ENCODE assay signal across 8 cellular contexts in genomic region chr2:108662207-108662612, GRCh38. TPM values are rescaled to one million over a fixed set of nuclear protein-coding genes. Genes with fewer than 3 reads are reported as not detected.
DNase-seq lines count a peak whose midpoint lies in the region; ATAC-seq, FAIRE-seq and TF ChIP-seq lines count a peak whose summit lies in the region.
"Not testable (repeated sequence)": the region's sequence is repeated elsewhere in the genome, so short reads cannot be mapped to it uniquely, and the experiment has no call there.

No MANE protein-coding gene starts in this region.

- H3K27ac ChIP-seq in A549, result peak overlapping the region in 1 of 2 experiments; percentile 59; a peak in 3 of 6 replicates
- not testable (repeated sequence) for H3K27ac ChIP-seq in HEK293 (ENCODE audit: extremely low read depth, low read depth, low read length); mammary epithelial cell (ENCODE audit: insufficient read depth, low read depth, low read length)
- H3K27ac ChIP-seq in SJCRH30, result peak overlapping the region; percentile 27
- H3K27ac ChIP-seq in osteoblast (ENCODE audit: low read depth, low read length), result peak overlapping the region; percentile 77

- H3K27me3 ChIP-seq in SJCRH30; mammary epithelial cell (ENCODE audit: insufficient read depth, low read length); osteoblast (ENCODE audit: insufficient read depth, low read length): not testable (repeated sequence)

- not testable (repeated sequence) for H3K9me3 ChIP-seq in A549; HEK293 (ENCODE audit: control insufficient read depth, insufficient read depth, low read depth, low read length); SJCRH30 (replicated peaks); mammary epithelial cell (replicated peaks; ENCODE audit: insufficient read depth, low read length); osteoblast (ENCODE audit: low read depth, low read length)

- not testable (repeated sequence) for TF ChIP-seq CTCF in A549 (IDR thresholded peaks at IDR 0.05); HEK293 (tag by site-specific recombination; IDR thresholded peaks at IDR 0.05); mammary epithelial cell (conservative IDR thresholded peaks at IDR 0.05 in 1 of 2, IDR thresholded peaks at IDR 0.05 in 1 of 2; ENCODE audit: extremely low read depth in 1 of 2, insufficient read depth in 1 of 2, low read depth in 1 of 2, low read length in 2 of 2); osteoblast (IDR thresholded peaks at IDR 0.05; ENCODE audit: extremely low read depth, low read depth, low read length)

- ATAC-seq in A549 (peak; percentile 88 to 90), GM18873 (IDR thresholded peaks at IDR 0.05; ENCODE audit: low FRiP score, unreplicated experiment) (peak; percentile 95), HG03442 (IDR thresholded peaks at IDR 0.05; ENCODE audit: unreplicated experiment) (peak; percentile 95), left ventricle myocardium superior (peak; percentile 87)

- 32% methylated on average over 5 of the region's 5 CpGs for WGBS in A549 (ENCODE audit: missing lambda C conversion rate)
- 74% methylated on average over 4 of the region's 5 CpGs for WGBS in mammary epithelial cell (ENCODE audit: low coverage, missing lambda C conversion rate)

- not testable (repeated sequence) for H3K79me2 ChIP-seq in mammary epithelial cell (ENCODE audit: insufficient read depth, low read length)
- peaks cover 21% of the 10 kb centered on the region for H3K79me2 ChIP-seq in osteoblast (ENCODE audit: insufficient read depth, low read length)

- not testable (repeated sequence) for FAIRE-seq in A549 (lab: Jason Lieb, UNC)

- intact Hi-C loops in mammary epithelial cell (cut with micrococcal nuclease); left ventricle myocardium superior (cut with micrococcal nuclease): not testable (repeated sequence)

- H3K9ac ChIP-seq in mammary epithelial cell (ENCODE audit: insufficient read depth, low read length), result not testable (repeated sequence)

- H3K4me2 ChIP-seq in A549, result peak overlapping the region; percentile 29
- H3K4me2 ChIP-seq in mammary epithelial cell (ENCODE audit: insufficient read depth, low read depth, low read length), result not testable (repeated sequence)
- H3K4me2 ChIP-seq in osteoblast (ENCODE audit: insufficient read depth, low read length), result peak overlapping the region; percentile 30

- not testable (repeated sequence) for H3K36me3 ChIP-seq in HEK293 (ENCODE audit: control insufficient read depth in 2 of 2, insufficient read depth in 1 of 2, low read length in 2 of 2); SJCRH30; mammary epithelial cell (ENCODE audit: insufficient read depth, low read length); osteoblast (ENCODE audit: insufficient read depth, low read length)

- TF ChIP-seq EP300 in A549 (IDR thresholded peaks at IDR 0.05), result not testable (repeated sequence)

- dilution Hi-C loops in mammary epithelial cell (cut with HindIII; ENCODE audit: low sequenced_read_pairs), result not testable (repeated sequence)

- H3K4me3 ChIP-seq in A549; HEK293 (ENCODE audit: low read depth, low read length); SJCRH30; mammary epithelial cell (replicated peaks in 1 of 3; ENCODE audit: insufficient read depth in 1 of 3, low read depth in 2 of 3, low read length in 3 of 3); osteoblast (ENCODE audit: insufficient read depth, low read length): not testable (repeated sequence)

- in situ Hi-C loops in mammary epithelial cell (cut with MboI; ENCODE audit: low sequenced_read_pairs in 2 of 2), result not testable (repeated sequence)

- not testable (repeated sequence) for TF ChIP-seq POLR2A in A549 (IDR thresholded peaks at IDR 0.05; ENCODE audit: low read length)

- not testable (repeated sequence) for DNase-seq in A549 (ENCODE audit: low read depth in 1 of 2, low spot score in 1 of 2); left ventricle myocardium superior; osteoblast (ENCODE audit: insufficient read length, low spot score, missing footprints)
- DNase-seq in SJCRH30 (peak; percentile 69 to 75), mammary epithelial cell (peak; percentile 53)

- POLR2A ChIA-PET in A549 (lab: Yijun Ruan, JAX); HEK293 (lab: Yijun Ruan, JAX): not testable (repeated sequence)

- CTCF ChIA-PET in A549 (lab: Yijun Ruan, JAX) (interaction anchor here (0.8 kb wide), 1 partner anchor 25 kb away, joined by 3 read pairs; no protein-coding TSS in a partner anchor), mammary epithelial cell (lab: Charles Lee; ENCODE audit: low non-redundant PET) (interaction anchor here (0.6 kb wide), 1 partner anchor 25 kb away, joined by 7 read pairs; no protein-coding TSS in a partner anchor)
- CTCF ChIA-PET in HEK293 (lab: Yijun Ruan, JAX), result not testable (repeated sequence)

- H3K4me1 ChIP-seq in A549, result peaks cover 14% of the 10 kb centered on the region
- H3K4me1 ChIP-seq in HEK293 (ENCODE audit: control insufficient read depth, insufficient read depth, low read length); SJCRH30; mammary epithelial cell (ENCODE audit: insufficient read depth, low read length): not testable (repeated sequence)
- peaks cover 13% of the 10 kb centered on the region for H3K4me1 ChIP-seq in osteoblast (ENCODE audit: insufficient read depth, low read length)

- not testable (repeated sequence) for H2AFZ ChIP-seq in mammary epithelial cell (ENCODE audit: low read depth, low read length); osteoblast (ENCODE audit: low read length)

- BruUV-seq in mammary epithelial cell (replicated peaks; lab: Mats Ljungman, UMichigan), result not testable (repeated sequence)

- not testable (repeated sequence) for H4K20me1 ChIP-seq in mammary epithelial cell (ENCODE audit: insufficient read depth, low read length); osteoblast (ENCODE audit: insufficient read depth, low read length)

- not testable (repeated sequence) for TF ChIP-seq RAD21 in A549 (conservative IDR thresholded peaks at IDR 0.05 in 1 of 2, IDR thresholded peaks at IDR 0.05 in 1 of 2)

TF ChIP-seq in A549, 52 proteins besides CTCF, POLR2A, EP300 and RAD21:
- TF ChIP-seq FOSL2 (IDR thresholded peaks at IDR 0.05), result not testable (repeated sequence)
- TF ChIP-seq FOSL2 (CRISPR knock-in tag; IDR thresholded peaks at IDR 0.05), result peak; percentile 67
- TF ChIP-seq MAFK (IDR thresholded peaks at IDR 0.05; ENCODE audit: partially characterized antibody), result peak; percentile 33
TF ChIP-seq in A549: peak in this region for 2; not testable (repeated sequence) for 50.

TF ChIP-seq in HEK293, 187 proteins besides CTCF, POLR2A, EP300 and RAD21:
- 0 out of 2 replicates have a peak, but pooled peaks have one; percentile 49 for TF ChIP-seq ZNF660 (tag by site-specific recombination; IDR thresholded peaks at IDR 0.05)
- peak; percentile 29; the same call in 1 of the 2 replicates for TF ChIP-seq ZNF341 (tag by site-specific recombination; IDR thresholded peaks at IDR 0.05; ENCODE audit: low read depth)
- 0 out of 2 replicates have a peak, but pooled peaks have one; percentile 27 for TF ChIP-seq SP7 (tag by site-specific recombination; IDR thresholded peaks at IDR 0.05)
- TF ChIP-seq ZNF600 (tag by site-specific recombination; IDR thresholded peaks at IDR 0.05), result 0 out of 2 replicates have a peak, but pooled peaks have one; percentile 30

RNA-seq across cellular contexts. Expression of gene RANBP2, which starts 57.1 kb away (rescaled TPM):
- polyA plus RNA-seq in A549 (2011; rRNA removed) (30.9 and 31.1 TPM in 2 replicates), A549 (2017; fragmentation: RNase III; extraction: RNeasy Plus Mini Kit Qiagen cat#74134 plus additional on column Dnase treatment) (16.5 to 19.1 TPM (median 16.9 TPM) in 3 replicates), mammary epithelial cell (9.9 TPM)
- polyA plus RNA-seq in A549 (2012; cell fraction: cytosol; rRNA removed), result 3.1 and 3.2 TPM in 2 replicates
- 4.4 and 6.6 TPM in 2 replicates for polyA plus RNA-seq in A549 (2012; cell fraction: nucleus; rRNA removed)
- polyA minus RNA-seq in A549 (2011; rRNA and poly(A)+ RNA removed), result 24.7 and 25.8 TPM in 2 replicates
- total RNA-seq in SJCRH30 (2014; rRNA removed; shearing (Covaris generic)), result 107 and 120 TPM in 2 replicates
- total RNA-seq in mammary epithelial cell (10 to 100 TPM; 56.1 to 89.9 TPM), left ventricle myocardium superior (48.3 TPM), osteoblast (67.2 and 74.9 TPM in 2 replicates)
- 55.4 TPM for polyA minus RNA-seq in mammary epithelial cell
